Comparison of ENCODE assay signal across 8 cellular contexts in genomic region chr2:19349911-19350677, GRCh38. TPM values are rescaled to one million over a fixed set of nuclear protein-coding genes. Genes with fewer than 3 reads are reported as not detected.
DNase-seq lines count a peak whose midpoint lies in the region; ATAC-seq and TF ChIP-seq lines count a peak whose summit lies in the region.

No MANE protein-coding gene starts in this region.

- CTCF ChIA-PET in RWPE1 (lab: Yijun Ruan, JAX) = interaction anchor here (0.6 kb wide), 1 partner anchor 761 kb away, joined by 3 read pairs; no protein-coding TSS in a partner anchor

- peaks cover 0 to 6% of the 10 kb centered on the region in 2 donors for H3K27me3 ChIP-seq in breast epithelium
- H3K27me3 ChIP-seq in kidney epithelial cell (ENCODE audit: control insufficient read depth, insufficient read depth, low read length) = peaks cover 29% of the 10 kb centered on the region

- ATAC-seq in HG03045 (IDR thresholded peaks at IDR 0.05; ENCODE audit: unreplicated experiment) = no peak

- no peak for TF ChIP-seq POLR2A in breast epithelium (IDR thresholded peaks at IDR 0.05)

- intact Hi-C loops in breast epithelium (cut with DNase I; ENCODE audit: low total_unique reads) = no loop called here

- POLR2A ChIA-PET in RWPE1 (lab: Yijun Ruan, JAX; ENCODE audit: low non-redundant PET) = no interaction called here

- H3K9me3 ChIP-seq in breast epithelium = no peaks in the 10 kb centered on the region

- in situ Hi-C loops in GM13977 (cut with MboI; ENCODE audit: low pct_unique_long_range_greater_than_20kb, low sequenced_read_pairs, unreplicated experiment) = loop anchor here (10.0 to 25.0 kb wide), 3 partner anchors 505 to 838 kb away; no protein-coding TSS in a partner anchor

- H3K36me3 ChIP-seq in breast epithelium (no peaks in the 10 kb centered on the region), kidney epithelial cell (ENCODE audit: control insufficient read depth, insufficient read depth, low read length) (no peaks in the 10 kb centered on the region)

- H3K27ac ChIP-seq in RWPE1 (peak overlapping the region; percentile 90), breast epithelium (peak overlapping the region; percentile 29 to 33)

- peak; percentile 93 for TF ChIP-seq CTCF in GM13977 (IDR thresholded peaks at IDR 0.05; ENCODE audit: extremely low read depth, insufficient read depth, missing control alignments)
- TF ChIP-seq CTCF in RWPE1 (conservative IDR thresholded peaks at IDR 0.05; ENCODE audit: low read depth) = peak; percentile 41
- TF ChIP-seq CTCF in breast epithelium (IDR thresholded peaks at IDR 0.05) = peak in 2 of 3 donors; percentile 19 to 55
- TF ChIP-seq CTCF in kidney epithelial cell (IDR thresholded peaks at IDR 0.05; ENCODE audit: insufficient read depth, low read length, poor library complexity, severe bottlenecking) = peak; percentile 72

- peak; percentile 81 for DNase-seq in GM13977 (ENCODE audit: low spot score)
- DNase-seq in RWPE1 (ENCODE audit: low spot score) = no peak
- no peak for DNase-seq in breast epithelium (ENCODE audit: low spot score in 2 of 2)
- DNase-seq in kidney epithelial cell (ENCODE audit: low read depth) = no peak
- peak; percentile 48 for DNase-seq in stimulated activated CD4-positive, alpha-beta T cell treated with anti-CD3 and anti-CD28 coated beads, Interleukin-4, amount 100 ng/mL, for 24 hours
- no peak for DNase-seq in HPDE6-E6E7 (ENCODE audit: extremely low spot score)
- DNase-seq in amniotic stem cell (lab: John Stamatoyannopoulos, UW) = no peak

- peaks cover 0 to 4% of the 10 kb centered on the region in 2 donors for H3K4me1 ChIP-seq in breast epithelium

- H3K4me3 ChIP-seq in breast epithelium (peak overlapping the region; percentile 5 to 33 (median 8)), kidney epithelial cell (ENCODE audit: low read depth, low read length) (no peak overlapping the region)

RNA-seq across cellular contexts. Expression of gene OSR1, which starts 8.3 kb away (rescaled TPM):
- 10 to 100 TPM; 18.7 to 40.0 (median 34.1) TPM for total RNA-seq in breast epithelium
- total RNA-seq in kidney epithelial cell = 0.04 TPM in 1 of 2 replicates, not detected in the other

Comparison
In these comparisons a context has a peak if more than half of its experiments do, and no peak if none do; other contexts are left out.
1. DNase-seq: peak in GM13977 (single experiment) and stimulated activated CD4-positive, alpha-beta T cell treated with anti-CD3 and anti-CD28 coated beads, Interleukin-4, amount 100 ng/mL, for 24 hours (single experiment); none in RWPE1 (single experiment), breast epithelium (0 of 2), kidney epithelial cell (single experiment), HPDE6-E6E7 (single experiment) and amniotic stem cell (single experiment).
2. CTCF ChIP-seq: peak in every context shown above with its lines; median percentile 93 in GM13977; 72 in kidney epithelial cell; 41 in RWPE1; 37 in breast epithelium.
3. RNA of gene OSR1, which starts 8.3 kb away (total RNA-seq): 18.7 to 40.0 TPM in breast epithelium; 0.04 TPM in kidney epithelial cell; every median in the first group is over 10 times any median in the second.